10 cellular contexts compared by ENCODE assay signal in the genomic region with DNA sequence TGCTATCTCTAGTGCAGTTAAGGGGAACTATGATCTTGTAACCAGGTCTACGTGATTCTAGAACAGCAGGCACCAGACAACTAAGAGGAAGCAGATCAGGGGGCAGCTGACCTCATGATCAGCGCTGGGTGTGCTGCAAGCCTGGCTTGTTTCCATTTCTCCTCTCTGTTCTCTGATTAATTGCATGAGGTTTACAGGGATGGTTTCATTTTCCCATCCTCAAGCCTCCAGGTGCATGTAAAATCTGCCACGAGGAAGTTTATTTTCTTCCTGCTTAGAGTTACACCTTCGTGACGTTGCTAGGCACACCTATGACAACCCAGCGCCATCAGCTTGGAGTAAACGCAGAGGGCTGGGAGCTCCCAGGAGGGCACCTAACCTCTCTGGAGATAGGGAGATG. TPM values are rescaled to one million over a fixed set of nuclear protein-coding genes. Genes with fewer than 3 reads are reported as not detected.
A peak's percentile ranks its signal among the peaks of the same experiment; 100 is the strongest.
DNase-seq lines count a peak whose midpoint lies in the region; ATAC-seq and TF ChIP-seq lines count a peak whose summit lies in the region.
"Had no signal": no experiment of that assay in that cellular context is flagged by ENCODE, and none has a peak within 500 bp of the region (broad histone marks: within the 10 kb centered on the region; RNA-seq: fewer than 3 reads in every experiment).

No MANE protein-coding gene starts in this region.

- no peaks in the 10 kb centered on the region for H3K79me2 ChIP-seq in OCI-LY1 (ENCODE audit: insufficient read depth, low read length)

- peak overlapping the region; percentile 40; the same call in 1 of the 2 replicates for H3K4me2 ChIP-seq in OCI-LY1 (ENCODE audit: low read length)

- intact Hi-C loops in CD8-positive, alpha-beta T cell (cut with DNase I, micrococcal nuclease): no loop called here

- POLR2A ChIA-PET in CD8-positive, alpha-beta T cell (lab: Charles Lee): interaction anchor here (1.1 to 1.3 kb wide), 2 partner anchors 8 to 51 kb away, joined by 3 read pairs; partner anchors contain the start of gene CLN3

- no peaks in the 10 kb centered on the region for H3F3A ChIP-seq in OCI-LY1 (ENCODE audit: insufficient read depth, low read length)

- no peak overlapping the region for H3K9ac ChIP-seq in OCI-LY1 (ENCODE audit: low read length)

- no peak for TF ChIP-seq CTCF in HL-60 (IDR thresholded peaks at IDR 0.05; ENCODE audit: insufficient read depth, low read length)
- no peak for TF ChIP-seq CTCF in OCI-LY1 (IDR thresholded peaks at IDR 0.05; ENCODE audit: low read length)
- TF ChIP-seq CTCF in CD8-positive, alpha-beta T cell (IDR thresholded peaks at IDR 0.05): no peak

- H3K4me1 ChIP-seq in OCI-LY1 (ENCODE audit: insufficient read depth, low read length, severe bottlenecking): no peaks in the 10 kb centered on the region
- H3K4me1 ChIP-seq in HAP-1: no peaks in the 10 kb centered on the region
- H3K4me1 ChIP-seq in CD8-positive, alpha-beta T cell (ENCODE audit: insufficient read depth, low read length): no peaks in the 10 kb centered on the region

- DNase-seq in HL-60 (ENCODE audit: low read depth in 1 of 2, low spot score in 1 of 2): peak; percentile 81 to 93
- peak; percentile 33 for DNase-seq in globus pallidus (ENCODE audit: low spot score)
- no peak for DNase-seq in HAP-1 (ENCODE audit: low spot score in 2 of 2)
- DNase-seq in CD8-positive, alpha-beta T cell: no peak
- DNase-seq in NCI-H1436 (lab: John Stamatoyannopoulos, UW): no peak
- DNase-seq: brain microvascular endothelial cell, ovary had no signal

- H3K9me2 ChIP-seq in OCI-LY1 (ENCODE audit: low read depth, low read length): no peaks in the 10 kb centered on the region

- no peaks in the 10 kb centered on the region for H4K20me1 ChIP-seq in OCI-LY1 (ENCODE audit: insufficient read depth, low read length)

- no peaks in the 10 kb centered on the region for H3K36me3 Mint-ChIP-seq in stimulated activated memory B cell treated with anti-CD40 and anti-IgM and Interleukin-4, amounts not matched to agents 10 μg/mL and 1 μg/mL and 100 μg/mL, for 72 hours
- H3K36me3 Mint-ChIP-seq in CD8-positive, alpha-beta T cell: no peaks in the 10 kb centered on the region

- in situ Hi-C loops in HAP-1 (cut with MboI; ENCODE audit: low sequenced_read_pairs): no loop called here

- peak overlapping the region; percentile 64 for H3K27ac ChIP-seq in HL-60 (replicated peaks)
- H3K27ac ChIP-seq in OCI-LY1 (ENCODE audit: low read depth, low read length, poor library complexity, severe bottlenecking): no peak overlapping the region
- no peak overlapping the region for H3K27ac ChIP-seq in CD8-positive, alpha-beta T cell (ENCODE audit: low read depth, low read length)
- H3K27ac ChIP-seq: brain microvascular endothelial cell, ovary had no signal

- H3K27me3 ChIP-seq in HL-60 (ENCODE audit: insufficient read depth, poor library complexity, severe bottlenecking) (no peaks in the 10 kb centered on the region), OCI-LY1 (ENCODE audit: insufficient read depth, low read length) (peaks cover 7% of the 10 kb centered on the region; the same call in 1 of the 2 replicates), HAP-1 (ENCODE audit: low read depth) (no peaks in the 10 kb centered on the region)
- no peaks in the 10 kb centered on the region for H3K27me3 ChIP-seq in CD8-positive, alpha-beta T cell (ENCODE audit: insufficient read depth, low read length)
- H3K27me3 ChIP-seq: brain microvascular endothelial cell, ovary had no signal

- H3K9me3 ChIP-seq in OCI-LY1 (ENCODE audit: low read length) (no peaks in the 10 kb centered on the region), HAP-1 (no peaks in the 10 kb centered on the region)
- no peaks in the 10 kb centered on the region for H3K9me3 ChIP-seq in CD8-positive, alpha-beta T cell (ENCODE audit: low read length)
- H3K9me3 ChIP-seq: ovary had no signal

- H3K27ac Mint-ChIP-seq in stimulated activated memory B cell treated with anti-CD40 and anti-IgM and Interleukin-4, amounts not matched to agents 10 μg/mL and 1 μg/mL and 100 μg/mL, for 72 hours: no peak overlapping the region
- H3K27ac Mint-ChIP-seq in CD8-positive, alpha-beta T cell: no peak overlapping the region

- ATAC-seq in stimulated activated memory B cell treated with anti-CD40 and anti-IgM and Interleukin-4, amounts not matched to agents 10 μg/mL and 1 μg/mL and 100 μg/mL, for 72 hours: peak; percentile 76
- ATAC-seq in CD8-positive, alpha-beta T cell: no peak
- no peak for ATAC-seq in HG03457 (IDR thresholded peaks at IDR 0.05; ENCODE audit: unreplicated experiment)

- no peak overlapping the region for H3K4me3 Mint-ChIP-seq in stimulated activated memory B cell treated with anti-CD40 and anti-IgM and Interleukin-4, amounts not matched to agents 10 μg/mL and 1 μg/mL and 100 μg/mL, for 72 hours
- H3K4me3 Mint-ChIP-seq in CD8-positive, alpha-beta T cell: no peak overlapping the region

- CTCF ChIA-PET in CD8-positive, alpha-beta T cell (lab: Charles Lee): interaction anchor here (0.9 to 1.4 kb wide), 2 partner anchors 222 to 265 kb away, joined by 3 to 4 read pairs; no protein-coding TSS in a partner anchor

- H2AFZ ChIP-seq in OCI-LY1 (ENCODE audit: low read length): no peak overlapping the region

- H3K36me3 ChIP-seq in OCI-LY1 (ENCODE audit: insufficient read depth, low read length) (no peaks in the 10 kb centered on the region), HAP-1 (replicated peaks) (no peaks in the 10 kb centered on the region)
- no peaks in the 10 kb centered on the region for H3K36me3 ChIP-seq in CD8-positive, alpha-beta T cell (ENCODE audit: insufficient read depth, low read length)
- H3K36me3 ChIP-seq: brain microvascular endothelial cell, ovary had no signal

- H3K27me3 Mint-ChIP-seq in stimulated activated memory B cell treated with anti-CD40 and anti-IgM and Interleukin-4, amounts not matched to agents 10 μg/mL and 1 μg/mL and 100 μg/mL, for 72 hours: peaks cover 53% of the 10 kb centered on the region
- no peaks in the 10 kb centered on the region for H3K27me3 Mint-ChIP-seq in CD8-positive, alpha-beta T cell (ENCODE audit: low read depth)

- no peaks in the 10 kb centered on the region for H3K9me3 Mint-ChIP-seq in stimulated activated memory B cell treated with anti-CD40 and anti-IgM and Interleukin-4, amounts not matched to agents 10 μg/mL and 1 μg/mL and 100 μg/mL, for 72 hours
- H3K9me3 Mint-ChIP-seq in CD8-positive, alpha-beta T cell: no peaks in the 10 kb centered on the region

- H3K4me3 ChIP-seq in HL-60 (replicated peaks; ENCODE audit: insufficient read depth, low read length): peak overlapping the region; percentile 18; the same call in 1 of the 2 replicates
- peak overlapping the region; percentile 20 for H3K4me3 ChIP-seq in OCI-LY1 (ENCODE audit: low read depth, low read length, poor library complexity, severe bottlenecking)
- no peak overlapping the region for H3K4me3 ChIP-seq in HAP-1
- no peak overlapping the region for H3K4me3 ChIP-seq in CD8-positive, alpha-beta T cell (ENCODE audit: low read depth, low read length)
- H3K4me3 ChIP-seq: ovary had no signal

- H3K4me1 Mint-ChIP-seq in stimulated activated memory B cell treated with anti-CD40 and anti-IgM and Interleukin-4, amounts not matched to agents 10 μg/mL and 1 μg/mL and 100 μg/mL, for 72 hours: peaks cover 11% of the 10 kb centered on the region
- peaks cover under 1% of the 10 kb centered on the region for H3K4me1 Mint-ChIP-seq in CD8-positive, alpha-beta T cell (ENCODE audit: low read depth)

RNA-seq across cellular contexts. Expression of gene NUPR1, which starts 4.3 kb away (rescaled TPM):
- total RNA-seq in CD8-positive, alpha-beta T cell: not detected

RNA-seq across cellular contexts. Expression of gene SGF29, which starts 10.6 kb away (rescaled TPM):
- 10 to 100 TPM; 41.1 to 44.5 TPM for total RNA-seq in CD8-positive, alpha-beta T cell

RNA-seq across cellular contexts. Expression of gene IL27, which starts 36.4 kb away (rescaled TPM):
- not detected for total RNA-seq in CD8-positive, alpha-beta T cell
- total RNA-seq: ovary had no signal

RNA-seq across cellular contexts. Expression of gene APOBR, which starts 48.6 kb away (rescaled TPM):
- 1 to 10 TPM; 6.3 TPM for total RNA-seq in CD8-positive, alpha-beta T cell

RNA-seq across cellular contexts. Expression of gene CLN3, which starts 51.2 kb away (rescaled TPM):
- total RNA-seq in CD8-positive, alpha-beta T cell: 10 to 100 TPM; 37.0 to 43.2 TPM

Comparison
In these comparisons a context has a peak if more than half of its experiments do, and no peak if none do; other contexts are left out.
1. DNase-seq: peak in HL-60 (2 of 2) and globus pallidus (single experiment); none in HAP-1 (0 of 2), CD8-positive, alpha-beta T cell (0 of 7) and NCI-H1436 (single experiment).
2. H3K4me3 ChIP-seq: peak in HL-60 (single experiment) and OCI-LY1 (single experiment); none in HAP-1 (single experiment) and CD8-positive, alpha-beta T cell (single experiment).